In the genomic region with DNA sequence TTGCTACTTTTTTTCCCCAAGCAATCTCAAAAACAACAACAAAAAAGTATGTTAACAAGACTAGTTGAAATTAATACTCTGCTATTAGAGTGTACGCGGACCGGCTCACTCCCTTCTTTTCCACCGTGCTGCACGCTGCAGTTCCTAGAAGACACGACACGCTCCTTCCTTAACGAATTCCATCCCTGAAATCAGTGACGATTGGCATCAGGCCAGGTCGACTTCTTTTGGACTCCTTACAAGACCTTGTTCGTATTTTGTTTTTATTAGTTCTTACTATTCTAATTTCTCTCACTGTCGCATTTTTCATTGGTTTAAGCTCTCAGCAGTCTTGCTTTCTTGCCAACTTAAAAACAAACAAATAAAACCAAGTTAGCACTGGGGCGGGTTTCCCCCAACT, we compare ENCODE assay signal across 20 cellular contexts.
A peak's percentile ranks its signal among the peaks of the same experiment; 100 is the strongest.
DNase-seq lines count a peak whose midpoint lies in the region; ATAC-seq and TF ChIP-seq lines count a peak whose summit lies in the region.
"Had no signal": no experiment of that assay in that cellular context is flagged by ENCODE, and none has a peak within 500 bp of the region (broad histone marks: within the 10 kb centered on the region; RNA-seq: fewer than 3 reads in every experiment).

No MANE protein-coding gene starts in this region.

- H3K36me3 ChIP-seq in GM23248 (ENCODE audit: low read depth) = no peaks in the 10 kb centered on the region
- H3K36me3 ChIP-seq in colonic mucosa = no peaks in the 10 kb centered on the region
- no peaks in the 10 kb centered on the region for H3K36me3 ChIP-seq in upper lobe of right lung
- H3K36me3 ChIP-seq: Peyer's patch had no signal

- TF ChIP-seq CTCF in colonic mucosa (IDR thresholded peaks at IDR 0.05) = no peak
- TF ChIP-seq CTCF in lower leg skin (IDR thresholded peaks at IDR 0.05) = no peak
- no peak for TF ChIP-seq CTCF in upper lobe of right lung (IDR thresholded peaks at IDR 0.05)

- ATAC-seq in upper lobe of right lung (no peak), HG02571 (IDR thresholded peaks at IDR 0.05; ENCODE audit: unreplicated experiment) (no peak)
- ATAC-seq in activated naive CD4-positive, alpha-beta T cell treated with anti-CD3 and anti-CD28 coated beads, Interleukin-2, amount 50 U/mL, for 72 hours = no peak
- ATAC-seq: HCT116 had no signal

- peak overlapping the region; percentile 43 for H3K4me2 ChIP-seq in GM23248 (ENCODE audit: unreplicated experiment)

- in situ Hi-C loops in GM23248 (cut with MboI) = no loop called here

- peaks cover 4% of the 10 kb centered on the region; the same call in 1 of the 2 replicates for H3F3A ChIP-seq in GM23248 (ENCODE audit: insufficient read depth)

- H3K27me3 ChIP-seq in GM23248 (replicated peaks; ENCODE audit: insufficient read depth) = no peaks in the 10 kb centered on the region
- H3K27me3 ChIP-seq in colonic mucosa = no peaks in the 10 kb centered on the region
- no peaks in the 10 kb centered on the region for H3K27me3 ChIP-seq in upper lobe of right lung
- H3K27me3 ChIP-seq: Peyer's patch had no signal

- no peak overlapping the region for H2AFZ ChIP-seq in GM23248

- peak; percentile 14 for DNase-seq in GM23248
- peak; percentile 18 for DNase-seq in colonic mucosa
- peak; percentile 14 to 83 for DNase-seq in lower leg skin (ENCODE audit: low spot score in 2 of 2)
- no peak for DNase-seq in upper lobe of right lung
- DNase-seq in activated gamma-delta T cell (lab: John Stamatoyannopoulos, UW) = no peak
- DNase-seq in activated naive CD4-positive, alpha-beta T cell treated with anti-CD3 and anti-CD28 coated beads, Interleukin-2, amount 50 U/mL, for 72 hours (ENCODE audit: low spot score in 2 of 2) = no peak
- DNase-seq: AML-193; C1 segment of cervical spinal cord; Calu3; CD8-positive, alpha-beta memory T cell; DMS153; EL; Karpas-422; NCI-H1417 treated with DMSO at 0.1 percent for 48 hours; NCI-H187; NCI-H446 treated with DMSO at 0.1 percent for 48 hours; NCI-H526 treated with DMSO at 0.1 percent for 48 hours; Peyer's patch had no signal

- no peak for TF ChIP-seq POLR2A in lower leg skin (IDR thresholded peaks at IDR 0.05)

- H3K9ac ChIP-seq in GM23248 = no peak overlapping the region
- H3K9ac ChIP-seq in colonic mucosa (ENCODE audit: low read depth in 2 of 2, low read length in 2 of 2) = no peak overlapping the region

- H3K9me3 ChIP-seq in GM23248 (ENCODE audit: low read depth) = no peaks in the 10 kb centered on the region
- no peaks in the 10 kb centered on the region for H3K9me3 ChIP-seq in colonic mucosa
- H3K9me3 ChIP-seq in upper lobe of right lung = no peaks in the 10 kb centered on the region
- H3K9me3 ChIP-seq: Peyer's patch had no signal

- H4K20me1 ChIP-seq in GM23248 (ENCODE audit: insufficient read depth) = no peaks in the 10 kb centered on the region

- WGBS in GM23248 (ENCODE audit: low coverage in 1 of 2, low lambda C conversion rate in 2 of 2, missing lambda C conversion rate in 2 of 2), 2 experiments = 23 to 29% methylated on average over 13 of the region's 13 CpGs
- 46 to 58% methylated on average over 13 of the region's 13 CpGs for WGBS in lower leg skin, 2 donors

- H3K9me2 ChIP-seq in GM23248 (ENCODE audit: insufficient read depth) = no peaks in the 10 kb centered on the region

- H3K79me2 ChIP-seq in GM23248 (ENCODE audit: insufficient read depth) = no peaks in the 10 kb centered on the region

- peak overlapping the region in 1 of 2 donors; percentile 84 for H3K27ac Mint-ChIP-seq in activated naive CD4-positive, alpha-beta T cell treated with anti-CD3 and anti-CD28 coated beads, Interleukin-2, amount 50 U/mL, for 72 hours
- H3K27ac Mint-ChIP-seq: CD8-positive, alpha-beta memory T cell had no signal

- intact Hi-C loops in colonic mucosa (cut with DNase I) (no loop called here), lower leg skin (cut with DNase I; ENCODE audit: low total_unique reads) (no loop called here), upper lobe of right lung (cut with DNase I) (no loop called here)

- peaks cover 16% of the 10 kb centered on the region for H3K4me1 ChIP-seq in GM23248 (ENCODE audit: insufficient read depth)
- no peaks in the 10 kb centered on the region for H3K4me1 ChIP-seq in colonic mucosa
- H3K4me1 ChIP-seq in upper lobe of right lung = no peaks in the 10 kb centered on the region

- H3K27ac ChIP-seq in GM23248 = no peak overlapping the region
- H3K27ac ChIP-seq in colonic mucosa = no peak overlapping the region
- H3K27ac ChIP-seq in upper lobe of right lung = no peak overlapping the region
- H3K27ac ChIP-seq: Peyer's patch had no signal

- H3K4me3 ChIP-seq in GM23248 (peak overlapping the region; percentile 4; the same call in 1 of the 2 replicates), colonic mucosa (no peak overlapping the region), lower leg skin (ENCODE audit: low read depth, poor library complexity, severe bottlenecking) (no peak overlapping the region), upper lobe of right lung (no peak overlapping the region)
- H3K4me3 ChIP-seq: Peyer's patch had no signal

- peaks cover 8 to 11% of the 10 kb centered on the region in 2 donors for H3K9me3 Mint-ChIP-seq in activated naive CD4-positive, alpha-beta T cell treated with anti-CD3 and anti-CD28 coated beads, Interleukin-2, amount 50 U/mL, for 72 hours

- peaks cover 0 to 6% of the 10 kb centered on the region in 2 donors for H3K36me3 Mint-ChIP-seq in activated naive CD4-positive, alpha-beta T cell treated with anti-CD3 and anti-CD28 coated beads, Interleukin-2, amount 50 U/mL, for 72 hours
- H3K36me3 Mint-ChIP-seq: CD8-positive, alpha-beta memory T cell had no signal

Comparison
In these comparisons a context has a peak if more than half of its experiments do, and no peak if none do; other contexts are left out.
1. DNase-seq: peak in GM23248 (single experiment), colonic mucosa (single experiment) and lower leg skin (2 of 2); none in upper lobe of right lung (single experiment), activated gamma-delta T cell (single experiment) and activated naive CD4-positive, alpha-beta T cell treated with anti-CD3 and anti-CD28 coated beads, Interleukin-2, amount 50 U/mL, for 72 hours (0 of 2).